8 cellular contexts compared by ENCODE assay signal in genomic region chr1:8026976-8027747, GRCh38. TPM values are rescaled to one million over a fixed set of nuclear protein-coding genes. Genes with fewer than 3 reads are reported as not detected.
DNase-seq lines count a peak whose midpoint lies in the region; ATAC-seq, FAIRE-seq and TF ChIP-seq lines count a peak whose summit lies in the region.

No MANE protein-coding gene starts in this region.

- H3K9ac ChIP-seq in astrocyte (ENCODE audit: low read length) = peak overlapping the region; percentile 95

- H3K4me1 Mint-ChIP-seq in HFFc6 (ENCODE audit: low read depth) (peaks cover 70% of the 10 kb centered on the region), astrocyte (ENCODE audit: low read depth, unreplicated experiment) (peaks cover 37% of the 10 kb centered on the region)
- peaks cover 16% of the 10 kb centered on the region for H3K4me1 Mint-ChIP-seq in stimulated activated memory B cell treated with anti-CD40 and anti-IgM and Interleukin-4, amounts not matched to agents 10 μg/mL and 1 μg/mL and 100 μg/mL, for 72 hours

- peak overlapping the region; percentile 86 for H2AFZ ChIP-seq in astrocyte (ENCODE audit: low read depth, low read length)

- peak overlapping the region; percentile 80 for H3K4me3 Mint-ChIP-seq in HFFc6
- peak overlapping the region; percentile 85 for H3K4me3 Mint-ChIP-seq in astrocyte (ENCODE audit: unreplicated experiment)
- H3K4me3 Mint-ChIP-seq in stimulated activated memory B cell treated with anti-CD40 and anti-IgM and Interleukin-4, amounts not matched to agents 10 μg/mL and 1 μg/mL and 100 μg/mL, for 72 hours = peak overlapping the region; percentile 78

- peaks cover 48% of the 10 kb centered on the region for H3K79me2 ChIP-seq in astrocyte (ENCODE audit: insufficient read depth, low read length)

- H3K27me3 ChIP-seq in astrocyte (ENCODE audit: insufficient read depth, low read length) = no peaks in the 10 kb centered on the region

- H3K36me3 Mint-ChIP-seq in HFFc6 (ENCODE audit: low read depth) = peaks cover 15% of the 10 kb centered on the region
- H3K36me3 Mint-ChIP-seq in astrocyte (ENCODE audit: low read depth, unreplicated experiment) = peaks cover 4% of the 10 kb centered on the region
- no peaks in the 10 kb centered on the region for H3K36me3 Mint-ChIP-seq in stimulated activated memory B cell treated with anti-CD40 and anti-IgM and Interleukin-4, amounts not matched to agents 10 μg/mL and 1 μg/mL and 100 μg/mL, for 72 hours

- H3K27me3 Mint-ChIP-seq in HFFc6 (ENCODE audit: insufficient read depth) (peaks cover 4% of the 10 kb centered on the region), astrocyte (ENCODE audit: low read depth, unreplicated experiment) (no peaks in the 10 kb centered on the region)
- H3K27me3 Mint-ChIP-seq in stimulated activated memory B cell treated with anti-CD40 and anti-IgM and Interleukin-4, amounts not matched to agents 10 μg/mL and 1 μg/mL and 100 μg/mL, for 72 hours = peaks cover 20% of the 10 kb centered on the region

- POLR2A ChIA-PET in HEK293T (lab: Yijun Ruan, JAX) = interaction anchor here (0.7 to 1.9 kb wide), 4 partner anchors 11 to 288 kb away, joined by 3 to 10 read pairs (median 4); no protein-coding TSS in a partner anchor

- no peak for TF ChIP-seq CTCF in HFFc6 (IDR thresholded peaks at IDR 0.05)
- no peak for TF ChIP-seq CTCF in astrocyte (IDR thresholded peaks at IDR 0.05; ENCODE audit: insufficient read depth, low read depth, low read length)

- CTCF ChIA-PET in HEK293T (lab: Yijun Ruan, JAX) = no interaction called here

- H3K9me3 Mint-ChIP-seq in HFFc6 (no peaks in the 10 kb centered on the region; the same call in 1 of the 2 replicates), astrocyte (ENCODE audit: unreplicated experiment) (no peaks in the 10 kb centered on the region)
- no peaks in the 10 kb centered on the region for H3K9me3 Mint-ChIP-seq in stimulated activated memory B cell treated with anti-CD40 and anti-IgM and Interleukin-4, amounts not matched to agents 10 μg/mL and 1 μg/mL and 100 μg/mL, for 72 hours

- H3K27ac Mint-ChIP-seq in HFFc6 (peak overlapping the region; percentile 94), astrocyte (ENCODE audit: unreplicated experiment) (peak overlapping the region; percentile 93)
- H3K27ac Mint-ChIP-seq in stimulated activated memory B cell treated with anti-CD40 and anti-IgM and Interleukin-4, amounts not matched to agents 10 μg/mL and 1 μg/mL and 100 μg/mL, for 72 hours = peak overlapping the region; percentile 73

- no peaks in the 10 kb centered on the region for H3K9me3 ChIP-seq in astrocyte (ENCODE audit: insufficient read depth, low read depth, low read length)

- no peaks in the 10 kb centered on the region for H3K36me3 ChIP-seq in astrocyte (ENCODE audit: insufficient read depth, low read length)

- peak overlapping the region; percentile 94 for H3K4me2 ChIP-seq in astrocyte (ENCODE audit: low read length)

- FAIRE-seq in astrocyte (lab: Jason Lieb, UNC) = no peak
- FAIRE-seq in GM19239 (lab: Jason Lieb, UNC) = no peak

- H3K27ac ChIP-seq in astrocyte (ENCODE audit: low read depth, low read length) = peak overlapping the region; percentile 87

- H4K20me1 ChIP-seq in astrocyte (ENCODE audit: insufficient read depth, low read length) = peaks cover 35% of the 10 kb centered on the region

- peaks cover 44% of the 10 kb centered on the region for H3K4me1 ChIP-seq in astrocyte (ENCODE audit: insufficient read depth, low read length)

- ATAC-seq in stimulated activated memory B cell treated with anti-CD40 and anti-IgM and Interleukin-4, amounts not matched to agents 10 μg/mL and 1 μg/mL and 100 μg/mL, for 72 hours = no peak
- ATAC-seq in HG03442 (IDR thresholded peaks at IDR 0.05; ENCODE audit: unreplicated experiment) (no peak), GM21423 (IDR thresholded peaks at IDR 0.05; ENCODE audit: unreplicated experiment) (no peak)

- peak overlapping the region; percentile 61 for H3K4me3 ChIP-seq in astrocyte (ENCODE audit: insufficient read depth, low read depth, low read length)

- DNase-seq in HFFc6 (no peak), astrocyte (ENCODE audit: low read depth) (no peak), iris pigment epithelial cell (ENCODE audit: low read depth) (peak; percentile 85), HEK293T (ENCODE audit: extremely low spot score) (no peak), GM19239 (ENCODE audit: insufficient read length, low spot score) (no peak)

TF ChIP-seq in HEK293T, 16 proteins besides CTCF, POLR2A, EP300 and RAD21:
- TF ChIP-seq FOXK2 (IDR thresholded peaks at IDR 0.05) = no peak
- no peak for TF ChIP-seq ELF4 (IDR thresholded peaks at IDR 0.05)
- TF ChIP-seq FOXA1 (IDR thresholded peaks at IDR 0.05) = no peak
- no peak for TF ChIP-seq FOXM1 (IDR thresholded peaks at IDR 0.05; ENCODE audit: borderline replicate concordance)
- no peak for TF ChIP-seq SUZ12 (IDR thresholded peaks at IDR 0.05)
- TF ChIP-seq HDGF (IDR thresholded peaks at IDR 0.05; ENCODE audit: borderline replicate concordance) = no peak
- no peak for TF ChIP-seq LEF1 (IDR thresholded peaks at IDR 0.05; ENCODE audit: borderline replicate concordance)
TF ChIP-seq in HEK293T: peak in this region for 0.

RNA-seq across cellular contexts. Expression of gene ERRFI1, which starts 1.1 kb away (rescaled TPM):
- 10 to 100 TPM; 15.8 to 25.5 (median 19.0) TPM for total RNA-seq in HFFc6 (2021; fragmentation: NEBNext Ultra II Directional; extraction: Animal tissue kit (Norgen Biotek cat#: 25700))
- total RNA-seq in astrocyte = 81.5 and 119 TPM in 2 replicates
